ENCODE assay signal across 14 cellular contexts in the genomic region with DNA sequence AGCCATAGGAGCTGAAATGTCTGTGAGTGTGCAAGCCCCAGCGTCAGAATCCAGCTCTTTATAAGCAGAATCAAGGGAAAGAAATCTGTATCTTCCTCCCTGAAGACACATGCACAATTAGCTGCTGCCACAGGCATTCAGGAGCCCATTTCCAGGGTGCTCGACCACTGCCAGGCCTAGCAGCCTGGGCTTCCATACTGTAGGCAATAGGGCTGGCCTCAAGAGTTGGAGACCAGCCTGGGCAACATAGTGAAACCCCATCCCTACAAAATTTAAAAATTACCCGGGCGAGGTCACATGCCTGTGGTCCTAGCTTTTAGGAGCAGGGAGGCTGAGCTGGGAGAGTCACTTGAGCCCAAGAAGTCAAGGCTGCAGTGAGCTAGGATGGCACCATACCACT. TPM values are rescaled to one million over a fixed set of nuclear protein-coding genes. Genes with fewer than 3 reads are reported as not detected.
DNase-seq lines count a peak whose midpoint lies in the region; ATAC-seq and TF ChIP-seq lines count a peak whose summit lies in the region.
"Had no signal": no experiment of that assay in that cellular context is flagged by ENCODE, and none has a peak within 500 bp of the region (broad histone marks: within the 10 kb centered on the region; RNA-seq: fewer than 3 reads in every experiment).

No MANE protein-coding gene starts in this region.

- TF ChIP-seq EP300 in sigmoid colon (IDR thresholded peaks at IDR 0.05) = no peak

- DNase-seq in cardiac septum (ENCODE audit: low spot score) (peak; percentile 17), left cardiac atrium (no peak), coronary artery (ENCODE audit: low spot score) (peak; percentile 55), sigmoid colon (peak; percentile 27), omental fat pad (ENCODE audit: low spot score) (no peak), NCI-H2081 (lab: John Stamatoyannopoulos, UW) (no peak), MV-4-11 (lab: John Stamatoyannopoulos, UW) (no peak)
- DNase-seq: ACHN; CD4-positive, CD25-positive, alpha-beta regulatory T cell; DMS53; GF-D8; GOT3; H9 had no signal

- TF ChIP-seq CTCF in coronary artery (IDR thresholded peaks at IDR 0.05) = no peak
- no peak for TF ChIP-seq CTCF in sigmoid colon (IDR thresholded peaks at IDR 0.05)
- no peak for TF ChIP-seq CTCF in omental fat pad (IDR thresholded peaks at IDR 0.05)

- H3K27ac ChIP-seq in coronary artery = no peak overlapping the region
- no peak overlapping the region for H3K27ac ChIP-seq in sigmoid colon
- H3K27ac ChIP-seq: BLaER1 treated with 17β-estradiol and CSF1 and Interleukin-3, amounts not matched to agents 10 nM and 100 nM had no signal

- WGBS in sigmoid colon, 2 donors = 91 to 94% methylated on average over 4 of the region's 4 CpGs

- H3K9me3 ChIP-seq in sigmoid colon = no peaks in the 10 kb centered on the region
- H3K9me3 ChIP-seq: BLaER1 treated with 17β-estradiol and CSF1 and Interleukin-3, amounts not matched to agents 10 nM and 100 nM had no signal

- ATAC-seq in left cardiac atrium (no peak), omental fat pad (ENCODE audit: low FRiP score) (no peak)

- no peaks in the 10 kb centered on the region for H3K36me3 ChIP-seq in sigmoid colon
- H3K36me3 ChIP-seq: BLaER1 treated with 17β-estradiol and CSF1 and Interleukin-3, amounts not matched to agents 10 nM and 100 nM had no signal

- peaks cover 0 to 29% (median 22%) of the 10 kb centered on the region in 4 donors for H3K4me1 ChIP-seq in sigmoid colon

- intact Hi-C loops in cardiac septum (cut with DNase I) = no loop called here
- intact Hi-C loops in left cardiac atrium (cut with DNase I) = loop anchor here in 1 of 2 donors (5.0 kb wide), 1 partner anchor 57 kb away; the partner anchor contains the start of gene SLC30A1
- intact Hi-C loops in sigmoid colon (cut with DNase I) = no loop called here

- no peaks in the 10 kb centered on the region for H3K27me3 ChIP-seq in sigmoid colon

- H3K4me3 ChIP-seq in coronary artery (no peak overlapping the region), sigmoid colon (no peak overlapping the region)
- H3K4me3 ChIP-seq: BLaER1 treated with 17β-estradiol and CSF1 and Interleukin-3, amounts not matched to agents 10 nM and 100 nM had no signal

- no peak for TF ChIP-seq POLR2A in sigmoid colon (IDR thresholded peaks at IDR 0.05)

RNA-seq across cellular contexts. Expression of gene NEK2, which starts 41.0 kb away (rescaled TPM):
- total RNA-seq in cardiac septum (not detected), left cardiac atrium (under 1 TPM; 0.18 to 0.68 TPM), sigmoid colon (1 to 10 TPM in 1 of 4 donors, under 1 TPM in 1, not detected in 2; 0.41 to 1.9 TPM), omental fat pad (under 1 TPM in 2 of 4 donors, not detected in 2; 0.47 to 0.60 TPM)
- polyA plus RNA-seq in sigmoid colon = 10 to 100 TPM in 1 of 3 donors, 1 to 10 TPM in 2; 1.8 to 11.5 (median 8.1) TPM

RNA-seq across cellular contexts. Expression of gene SLC30A1, which starts 55.5 kb away (rescaled TPM):
- 16.3 TPM for total RNA-seq in cardiac septum
- total RNA-seq in left cardiac atrium = 10 to 100 TPM; 11.0 to 13.9 TPM
- 10 to 100 TPM in 2 of 4 donors, 1 to 10 TPM in 2; 7.9 to 11.8 (median 9.3) TPM for total RNA-seq in sigmoid colon
- polyA plus RNA-seq in sigmoid colon = 1 to 10 TPM; 4.2 to 5.1 (median 4.3) TPM
- 10 to 100 TPM; 21.0 to 66.7 (median 37.1) TPM for total RNA-seq in omental fat pad

Comparison
In these comparisons a context has a peak if more than half of its experiments do, and no peak if none do; other contexts are left out.
1. DNase-seq: peak in cardiac septum (single experiment), coronary artery (single experiment) and sigmoid colon (single experiment); none in left cardiac atrium (single experiment), omental fat pad (single experiment), NCI-H2081 (0 of 2) and MV-4-11 (single experiment).